In the genomic region with DNA sequence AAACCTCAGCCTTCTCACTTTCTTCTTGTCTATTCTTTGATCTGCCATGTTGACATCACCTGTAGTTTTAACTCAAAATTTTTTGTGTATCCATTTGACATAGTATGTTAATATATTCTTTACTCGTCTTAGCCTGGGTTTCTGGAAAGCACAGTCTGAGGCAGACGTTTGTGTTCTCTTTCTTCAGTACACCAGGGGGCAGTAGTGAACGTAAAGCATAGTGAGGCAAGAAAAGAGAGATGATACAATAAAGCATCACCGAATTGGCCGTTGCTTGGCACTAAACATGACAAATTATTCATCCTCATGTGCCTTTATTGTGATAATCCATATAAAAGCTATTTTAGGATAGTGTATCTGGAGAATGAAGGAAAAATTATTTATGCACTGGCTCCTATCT, we compare ENCODE assay signal across 8 cellular contexts.
DNase-seq lines count a peak whose midpoint lies in the region; ATAC-seq and TF ChIP-seq lines count a peak whose summit lies in the region.

No MANE protein-coding gene starts in this region.

- no TSS peak for BruUV-seq in Calu3 (replicated peaks; lab: Mats Ljungman, UMichigan)

- H3K36me3 Mint-ChIP-seq in Calu3 (ENCODE audit: insufficient read depth, unreplicated experiment) = no peaks in the 10 kb centered on the region
- no peaks in the 10 kb centered on the region for H3K36me3 Mint-ChIP-seq in activated CD8-positive, alpha-beta T cell treated with anti-CD3 and anti-CD28 coated beads for 36 hours (ENCODE audit: low read depth)
- H3K36me3 Mint-ChIP-seq in activated T-helper 2 cell treated with anti-CD3 and anti-CD28 coated beads, Interferon-gamma antibody, Interleukin-2, Interleukin-4, amounts not matched to agents 10 μg/mL and 5 μg/mL and 100 μg/mL, durations not matched to agents 14 hours and 24 hours and 36 hours (ENCODE audit: low read depth) = no peaks in the 10 kb centered on the region

- no peaks in the 10 kb centered on the region for H3K4me1 Mint-ChIP-seq in Calu3 (ENCODE audit: low read depth, unreplicated experiment)
- no peaks in the 10 kb centered on the region for H3K4me1 Mint-ChIP-seq in activated CD8-positive, alpha-beta T cell treated with anti-CD3 and anti-CD28 coated beads for 36 hours (ENCODE audit: low read depth)
- peaks cover 1% of the 10 kb centered on the region for H3K4me1 Mint-ChIP-seq in activated T-helper 2 cell treated with anti-CD3 and anti-CD28 coated beads, Interferon-gamma antibody, Interleukin-2, Interleukin-4, amounts not matched to agents 10 μg/mL and 5 μg/mL and 100 μg/mL, durations not matched to agents 14 hours and 24 hours and 36 hours (ENCODE audit: low read depth)

- H3K9me3 Mint-ChIP-seq in Calu3 (ENCODE audit: low read depth, unreplicated experiment) = no peaks in the 10 kb centered on the region
- no peaks in the 10 kb centered on the region for H3K9me3 Mint-ChIP-seq in activated CD8-positive, alpha-beta T cell treated with anti-CD3 and anti-CD28 coated beads for 36 hours
- no peaks in the 10 kb centered on the region for H3K9me3 Mint-ChIP-seq in activated T-helper 2 cell treated with anti-CD3 and anti-CD28 coated beads, Interferon-gamma antibody, Interleukin-2, Interleukin-4, amounts not matched to agents 10 μg/mL and 5 μg/mL and 100 μg/mL, durations not matched to agents 14 hours and 24 hours and 36 hours

- H3K27me3 Mint-ChIP-seq in Calu3 (ENCODE audit: unreplicated experiment) = no peaks in the 10 kb centered on the region
- H3K27me3 Mint-ChIP-seq in activated CD8-positive, alpha-beta T cell treated with anti-CD3 and anti-CD28 coated beads for 36 hours = peaks cover 4% of the 10 kb centered on the region
- H3K27me3 Mint-ChIP-seq in activated T-helper 2 cell treated with anti-CD3 and anti-CD28 coated beads, Interferon-gamma antibody, Interleukin-2, Interleukin-4, amounts not matched to agents 10 μg/mL and 5 μg/mL and 100 μg/mL, durations not matched to agents 14 hours and 24 hours and 36 hours (ENCODE audit: low read depth) = peaks cover 8% of the 10 kb centered on the region

- no peak overlapping the region for H3K4me3 Mint-ChIP-seq in Calu3 (ENCODE audit: low read depth, unreplicated experiment)
- H3K4me3 Mint-ChIP-seq in activated CD8-positive, alpha-beta T cell treated with anti-CD3 and anti-CD28 coated beads for 36 hours = no peak overlapping the region
- no peak overlapping the region for H3K4me3 Mint-ChIP-seq in activated T-helper 2 cell treated with anti-CD3 and anti-CD28 coated beads, Interferon-gamma antibody, Interleukin-2, Interleukin-4, amounts not matched to agents 10 μg/mL and 5 μg/mL and 100 μg/mL, durations not matched to agents 14 hours and 24 hours and 36 hours (ENCODE audit: low read depth)

- CTCF ChIA-PET in Calu3 (lab: Charles Lee) = no interaction called here
- CTCF ChIA-PET in activated CD8-positive, alpha-beta T cell treated with anti-CD3 and anti-CD28 coated beads for 36 hours (lab: Charles Lee) = interaction anchor here (1.5 kb wide), 1 partner anchor 17 kb away, joined by 6 read pairs; no protein-coding TSS in a partner anchor

- ATAC-seq in GM21390 (IDR thresholded peaks at IDR 0.05; ENCODE audit: unreplicated experiment) = peak; percentile 72
- ATAC-seq in activated CD8-positive, alpha-beta T cell treated with anti-CD3 and anti-CD28 coated beads for 36 hours = no peak
- no peak for ATAC-seq in HG03571 (IDR thresholded peaks at IDR 0.05; ENCODE audit: unreplicated experiment)

- H3K27ac Mint-ChIP-seq in Calu3 (ENCODE audit: unreplicated experiment) = no peak overlapping the region
- no peak overlapping the region for H3K27ac Mint-ChIP-seq in activated CD8-positive, alpha-beta T cell treated with anti-CD3 and anti-CD28 coated beads for 36 hours
- no peak overlapping the region for H3K27ac Mint-ChIP-seq in activated T-helper 2 cell treated with anti-CD3 and anti-CD28 coated beads, Interferon-gamma antibody, Interleukin-2, Interleukin-4, amounts not matched to agents 10 μg/mL and 5 μg/mL and 100 μg/mL, durations not matched to agents 14 hours and 24 hours and 36 hours

- TF ChIP-seq CTCF in Calu3 (IDR thresholded peaks at IDR 0.05; ENCODE audit: unreplicated experiment) = peak; percentile 53
- TF ChIP-seq CTCF in activated CD8-positive, alpha-beta T cell treated with anti-CD3 and anti-CD28 coated beads for 36 hours (IDR thresholded peaks at IDR 0.05) = peak; percentile 63

- intact Hi-C loops in Calu3 (cut with micrococcal nuclease; ENCODE audit: unreplicated experiment) = loop anchor here (1.0 to 5.0 kb wide), 3 partner anchors 126 to 648 kb away; no protein-coding TSS in a partner anchor
- intact Hi-C loops in activated CD8-positive, alpha-beta T cell treated with anti-CD3 and anti-CD28 coated beads for 36 hours (cut with micrococcal nuclease) = no loop called here
- intact Hi-C loops in activated T-helper 2 cell treated with anti-CD3 and anti-CD28 coated beads, Interferon-gamma antibody, Interleukin-2, Interleukin-4, amounts not matched to agents 10 μg/mL and 5 μg/mL and 100 μg/mL, durations not matched to agents 14 hours and 24 hours and 36 hours (cut with micrococcal nuclease) = no loop called here

- peak; percentile 15 for DNase-seq in Calu3
- DNase-seq in NCI-H1105 treated with DMSO at 0.1 percent for 48 hours (lab: John Stamatoyannopoulos, UW) = peak; percentile 11
- peak; percentile 10 for DNase-seq in activated CD8-positive, alpha-beta T cell treated with anti-CD3 and anti-CD28 coated beads for 36 hours
- DNase-seq in iris pigment epithelial cell (ENCODE audit: low read depth) = peak; percentile 67
- DNase-seq in ecto neural progenitor cell (ENCODE audit: low spot score) = no peak
- no peak for DNase-seq in activated T-helper 2 cell treated with anti-CD3 and anti-CD28 coated beads, Interferon-gamma antibody, Interleukin-2, Interleukin-4, amounts not matched to agents 10 μg/mL and 5 μg/mL and 100 μg/mL, durations not matched to agents 14 hours and 24 hours and 36 hours (ENCODE audit: low spot score)

- POLR2A ChIA-PET in activated CD8-positive, alpha-beta T cell treated with anti-CD3 and anti-CD28 coated beads for 36 hours (lab: Charles Lee) = no interaction called here

Comparison
In these comparisons a context has a peak if more than half of its experiments do, and no peak if none do; other contexts are left out.
1. DNase-seq: peak in Calu3 (single experiment), NCI-H1105 treated with DMSO at 0.1 percent for 48 hours (single experiment), activated CD8-positive, alpha-beta T cell treated with anti-CD3 and anti-CD28 coated beads for 36 hours (single experiment) and iris pigment epithelial cell (single experiment); none in ecto neural progenitor cell (single experiment) and activated T-helper 2 cell treated with anti-CD3 and anti-CD28 coated beads, Interferon-gamma antibody, Interleukin-2, Interleukin-4, amounts not matched to agents 10 μg/mL and 5 μg/mL and 100 μg/mL, durations not matched to agents 14 hours and 24 hours and 36 hours (single experiment).